ENCODE assay signal across 1 cellular context in genomic region chr1:84298336-84298687, GRCh38.
TF ChIP-seq lines count a peak whose summit lies in the region.

No MANE protein-coding gene starts in this region.

TF ChIP-seq in HEK293, 187 proteins besides CTCF, POLR2A, EP300 and RAD21 (continued from another document and continues in another):
- TF ChIP-seq TRIM28 (IDR thresholded peaks at IDR 0.05; ENCODE audit: borderline replicate concordance, low read length) = no peak; the same call in 1 of the 2 replicates
- no peak for TF ChIP-seq PRDM6 (tag by site-specific recombination; IDR thresholded peaks at IDR 0.05)
- no peak; the same call in 1 of the 2 replicates for TF ChIP-seq ZNF677 (tag by site-specific recombination; IDR thresholded peaks at IDR 0.05)
- TF ChIP-seq TCF7L2 (IDR thresholded peaks at IDR 0.05; ENCODE audit: borderline replicate concordance, low read depth, low read length) = peak; percentile 60; the same call in 1 of the 2 replicates
- no peak for TF ChIP-seq KLF17 (tag by site-specific recombination; IDR thresholded peaks at IDR 0.05)
- no peak for TF ChIP-seq ZNF248 (tag by site-specific recombination; IDR thresholded peaks at IDR 0.05)
- no peak for TF ChIP-seq ZNF837 (tag by site-specific recombination; IDR thresholded peaks at IDR 0.05)
- TF ChIP-seq ZNF112 (tag by site-specific recombination; IDR thresholded peaks at IDR 0.05) = no peak
- no peak for TF ChIP-seq ATF2 (tag by site-specific recombination; IDR thresholded peaks at IDR 0.05; ENCODE audit: low read depth)
- TF ChIP-seq ZNF292 (tag by site-specific recombination; IDR thresholded peaks at IDR 0.05; ENCODE audit: borderline replicate concordance, low read depth) = no peak
- no peak for TF ChIP-seq SETDB1 (IDR thresholded peaks at IDR 0.05; ENCODE audit: insufficient read length, low read length)
- no peak for TF ChIP-seq ZSCAN4 (tag by site-specific recombination; IDR thresholded peaks at IDR 0.05)
- 0 out of 2 replicates have a peak, but pooled peaks have one; percentile 24 for TF ChIP-seq KLF1 (tag by site-specific recombination; IDR thresholded peaks at IDR 0.05)
- TF ChIP-seq ZNF707 (tag by site-specific recombination; IDR thresholded peaks at IDR 0.05) = no peak
- no peak for TF ChIP-seq KLF8 (tag by site-specific recombination; IDR thresholded peaks at IDR 0.05)
- 0 out of 2 replicates have a peak, but pooled peaks have one; percentile 38 for TF ChIP-seq ZNF449 (tag by site-specific recombination; IDR thresholded peaks at IDR 0.05)
- TF ChIP-seq GLI4 (tag by site-specific recombination; IDR thresholded peaks at IDR 0.05) = no peak
- no peak for TF ChIP-seq ZNF37A (tag by site-specific recombination; IDR thresholded peaks at IDR 0.05)
- TF ChIP-seq ZNF623 (tag by site-specific recombination; IDR thresholded peaks at IDR 0.05) = no peak
- no peak for TF ChIP-seq ZFP69B (tag by site-specific recombination; IDR thresholded peaks at IDR 0.05)
- peak; percentile 47 for TF ChIP-seq GLIS1 (tag by site-specific recombination; IDR thresholded peaks at IDR 0.05)
- no peak for TF ChIP-seq ZNF514 (tag by site-specific recombination; IDR thresholded peaks at IDR 0.05)
- peak; percentile 35; the same call in 1 of the 2 replicates for TF ChIP-seq ZBTB44 (tag by site-specific recombination; IDR thresholded peaks at IDR 0.05)
- TF ChIP-seq PBX3 (CRISPR knock-in tag; IDR thresholded peaks at IDR 0.05) = no peak
- TF ChIP-seq ZNF362 (tag by site-specific recombination; IDR thresholded peaks at IDR 0.05) = no peak
- TF ChIP-seq ZNF274 (IDR thresholded peaks at IDR 0.05; ENCODE audit: low read length) = no peak
- TF ChIP-seq ZNF274 (tag by site-specific recombination; IDR thresholded peaks at IDR 0.05; ENCODE audit: borderline replicate concordance) = no peak
- no peak for TF ChIP-seq ZBTB20 (tag by site-specific recombination; IDR thresholded peaks at IDR 0.05)
- TF ChIP-seq GLI2 (tag by site-specific recombination; IDR thresholded peaks at IDR 0.05; ENCODE audit: borderline replicate concordance, low read depth) = no peak
- TF ChIP-seq GLIS2 (tag by site-specific recombination; IDR thresholded peaks at IDR 0.05) = no peak; the same call in 1 of the 2 replicates
- TF ChIP-seq ZNF747 (tag by site-specific recombination; IDR thresholded peaks at IDR 0.05) = no peak
- TF ChIP-seq ZNF645 (tag by site-specific recombination; IDR thresholded peaks at IDR 0.05) = no peak
- TF ChIP-seq SALL2 (tag by site-specific recombination; IDR thresholded peaks at IDR 0.05; ENCODE audit: borderline replicate concordance) = no peak
- TF ChIP-seq ZNF624 (tag by site-specific recombination; IDR thresholded peaks at IDR 0.05) = no peak
- TF ChIP-seq HOXD13 (CRISPR knock-in tag; IDR thresholded peaks at IDR 0.05; ENCODE audit: borderline replicate concordance) = no peak
- no peak for TF ChIP-seq ZNF843 (tag by site-specific recombination; IDR thresholded peaks at IDR 0.05)
- TF ChIP-seq PRDM2 (tag by site-specific recombination; IDR thresholded peaks at IDR 0.05; ENCODE audit: borderline replicate concordance) = no peak
- no peak for TF ChIP-seq ZBTB26 (tag by site-specific recombination; optimal IDR thresholded peaks at IDR 0.05)
- no peak for TF ChIP-seq ZNF777 (tag by site-specific recombination; IDR thresholded peaks at IDR 0.05; ENCODE audit: borderline replicate concordance)
- no peak for TF ChIP-seq OSR2 (tag by site-specific recombination; IDR thresholded peaks at IDR 0.05)
